8 cellular contexts compared by ENCODE assay signal in the genomic region with DNA sequence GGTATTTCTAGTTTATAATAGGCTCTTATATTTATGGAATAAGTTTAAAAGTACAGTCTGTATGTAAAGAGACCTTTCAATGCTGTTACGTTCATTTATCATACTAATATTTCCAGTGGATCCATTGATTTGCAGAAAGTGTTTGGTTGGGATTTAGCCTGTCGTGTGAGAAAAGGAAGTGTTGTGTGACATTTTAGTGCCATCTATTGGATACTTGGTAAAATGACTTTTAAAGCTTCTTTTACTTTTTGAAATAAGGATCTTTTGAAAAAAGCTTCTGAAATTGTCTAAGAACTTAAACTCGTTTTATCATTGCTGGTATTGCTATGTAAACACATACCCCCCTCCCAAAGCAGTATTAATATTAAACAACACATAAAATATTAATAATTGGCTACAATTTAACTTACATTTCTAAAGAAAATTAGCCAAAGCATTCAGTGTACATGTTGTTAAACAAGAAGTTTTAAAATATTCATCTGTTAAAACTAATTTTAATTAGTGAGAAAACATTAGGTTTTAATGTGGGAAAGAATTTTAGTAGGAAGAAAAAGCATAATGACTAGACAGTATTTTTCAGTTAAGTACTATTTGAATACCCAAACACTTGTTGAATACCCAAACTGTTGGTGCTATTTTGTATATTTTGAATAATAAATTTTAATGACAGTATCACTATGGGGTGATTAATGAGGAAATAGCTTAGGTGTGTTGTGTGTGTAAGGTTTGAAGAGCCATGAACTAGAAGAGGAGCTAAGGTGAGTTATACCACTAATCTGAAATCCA. TPM values are rescaled to one million over a fixed set of nuclear protein-coding genes. Genes with fewer than 3 reads are reported as not detected.
DNase-seq lines count a peak whose midpoint lies in the region; ATAC-seq and TF ChIP-seq lines count a peak whose summit lies in the region.

No MANE protein-coding gene starts in this region.

- H3K4me3 ChIP-seq in lower lobe of right lung = no peak overlapping the region

- ATAC-seq in lower lobe of right lung (peak in 1 of 2 donors; percentile 83), HG02588 (IDR thresholded peaks at IDR 0.05; ENCODE audit: unreplicated experiment) (no peak)

- TF ChIP-seq CTCF in lower lobe of right lung (IDR thresholded peaks at IDR 0.05) = peak; percentile 51

- H3K27ac ChIP-seq in lower lobe of right lung = no peak overlapping the region

- DNase-seq in NCI-H146 (lab: John Stamatoyannopoulos, UW) = peak; percentile 0
- no peak for DNase-seq in NCI-H146 treated with DMSO at 0.1 percent for 48 hours (lab: John Stamatoyannopoulos, UW; ENCODE audit: unreplicated experiment)
- peak; percentile 8 for DNase-seq in NCI-H2196 (lab: John Stamatoyannopoulos, UW; ENCODE audit: unreplicated experiment)
- peak; percentile 65 for DNase-seq in cerebellar cortex (ENCODE audit: low spot score)
- no peak for DNase-seq in lower lobe of right lung
- DNase-seq in activated naive CD4-positive, alpha-beta T cell treated with Interleukin-2 at 50 U/mL for 16 hours = no peak
- no peak for DNase-seq in NCI-H2029 treated with DMSO at 0.1 percent for 48 hours (lab: John Stamatoyannopoulos, UW)

- intact Hi-C loops in lower lobe of right lung (cut with DNase I) = no loop called here

- peaks cover 14% of the 10 kb centered on the region for H3K4me1 ChIP-seq in lower lobe of right lung

- H3K9me3 ChIP-seq in lower lobe of right lung = no peaks in the 10 kb centered on the region

- H3K36me3 ChIP-seq in lower lobe of right lung = peaks cover 5% of the 10 kb centered on the region

- no peaks in the 10 kb centered on the region for H3K27me3 ChIP-seq in lower lobe of right lung (ENCODE audit: low read depth)

RNA-seq across cellular contexts. Expression of a gene that starts 4.9 kb away (rescaled TPM):
- total RNA-seq in lower lobe of right lung = 3.6 TPM

RNA-seq across cellular contexts. Expression of a gene that starts 59.9 kb away (rescaled TPM):
- 65.7 TPM for total RNA-seq in lower lobe of right lung

Comparison
In these comparisons a context has a peak if more than half of its experiments do, and no peak if none do; other contexts are left out.
1. DNase-seq: peak in NCI-H146 (single experiment), NCI-H2196 (single experiment) and cerebellar cortex (single experiment); none in NCI-H146 treated with DMSO at 0.1 percent for 48 hours (single experiment), lower lobe of right lung (single experiment), activated naive CD4-positive, alpha-beta T cell treated with Interleukin-2 at 50 U/mL for 16 hours (single experiment) and NCI-H2029 treated with DMSO at 0.1 percent for 48 hours (single experiment).